In genomic region chr20:2207770-2208097, GRCh38 we compare ENCODE assay signal across 8 cellular contexts.
A peak's percentile ranks its signal among the peaks of the same experiment; 100 is the strongest.
DNase-seq lines count a peak whose midpoint lies in the region; ATAC-seq and TF ChIP-seq lines count a peak whose summit lies in the region.

No MANE protein-coding gene starts in this region.

- no peak overlapping the region for H3K27ac Mint-ChIP-seq in central memory CD8-positive, alpha-beta T cell (ENCODE audit: low read depth)
- H3K27ac Mint-ChIP-seq in nephron: peak overlapping the region in 1 of 3 experiments; percentile 18

- peak overlapping the region; percentile 60 to 82 (median 75) for H3K9ac ChIP-seq in BLaER1 treated with 17β-estradiol and CSF1 and Interleukin-3, amounts not matched to agents 10 nM and 100 nM

- no peak for DNase-seq in central memory CD8-positive, alpha-beta T cell (ENCODE audit: low spot score in 2 of 2)
- no peak for DNase-seq in D341Med (ENCODE audit: low spot score)

- peaks cover 63% of the 10 kb centered on the region for H3K27me3 Mint-ChIP-seq in central memory CD8-positive, alpha-beta T cell
- H3K27me3 Mint-ChIP-seq in nephron (ENCODE audit: low read depth): peaks cover 7% of the 10 kb centered on the region

- TF ChIP-seq CTCF in nephron (IDR thresholded peaks at IDR 0.05; ENCODE audit: unreplicated experiment in 3 of 3): peak in 1 of 3 experiments; percentile 33

- ATAC-seq in HG03432 (IDR thresholded peaks at IDR 0.05; ENCODE audit: unreplicated experiment): peak; percentile 22
- no peak for ATAC-seq in central memory CD8-positive, alpha-beta T cell (replicated peaks; ENCODE audit: extremely low read depth, poor library complexity, severe bottlenecking)
- ATAC-seq in HG03571 (IDR thresholded peaks at IDR 0.05; ENCODE audit: unreplicated experiment): no peak
- ATAC-seq in HG02973 (IDR thresholded peaks at IDR 0.05; ENCODE audit: unreplicated experiment): no peak
- ATAC-seq in GM21526 (IDR thresholded peaks at IDR 0.05; ENCODE audit: low FRiP score, unreplicated experiment): no peak

- H3K4me2 ChIP-seq in BLaER1 treated with 17β-estradiol and CSF1 and Interleukin-3, amounts not matched to agents 10 nM and 100 nM: peak overlapping the region; percentile 80 to 98 (median 92)

- peaks cover 0 to 6% (median 0%) of the 10 kb centered on the region in 11 experiments; a peak in 2 of 22 replicates for H3K27me3 ChIP-seq in BLaER1 treated with 17β-estradiol and CSF1 and Interleukin-3, amounts not matched to agents 10 nM and 100 nM

- no peaks in the 10 kb centered on the region; a peak in 1 of 22 replicates for H4K20me1 ChIP-seq in BLaER1 treated with 17β-estradiol and CSF1 and Interleukin-3, amounts not matched to agents 10 nM and 100 nM

- H3K36me3 Mint-ChIP-seq in central memory CD8-positive, alpha-beta T cell (ENCODE audit: insufficient read depth): no peaks in the 10 kb centered on the region
- H3K36me3 Mint-ChIP-seq in nephron (ENCODE audit: low read depth): no peaks in the 10 kb centered on the region

- no peaks in the 10 kb centered on the region for H3K9me3 Mint-ChIP-seq in central memory CD8-positive, alpha-beta T cell
- no peaks in the 10 kb centered on the region for H3K9me3 Mint-ChIP-seq in nephron

- no peaks in the 10 kb centered on the region for H3K4me1 Mint-ChIP-seq in central memory CD8-positive, alpha-beta T cell
- H3K4me1 Mint-ChIP-seq in nephron: no peaks in the 10 kb centered on the region

- peak overlapping the region; percentile 66 to 92 (median 69) for H3K27ac ChIP-seq in BLaER1 treated with 17β-estradiol and CSF1 and Interleukin-3, amounts not matched to agents 10 nM and 100 nM

- H3K4me3 Mint-ChIP-seq in central memory CD8-positive, alpha-beta T cell: peak overlapping the region; percentile 74
- H3K4me3 Mint-ChIP-seq in nephron: peak overlapping the region; percentile 88 to 90 (median 89)

- no peaks in the 10 kb centered on the region for H3K36me3 ChIP-seq in BLaER1 treated with 17β-estradiol and CSF1 and Interleukin-3, amounts not matched to agents 10 nM and 100 nM

- H3K9me3 ChIP-seq in BLaER1 treated with 17β-estradiol and CSF1 and Interleukin-3, amounts not matched to agents 10 nM and 100 nM (replicated peaks in 1 of 11): no peaks in the 10 kb centered on the region

- peak overlapping the region; percentile 55 to 71 (median 62) for H3K4me3 ChIP-seq in BLaER1 treated with 17β-estradiol and CSF1 and Interleukin-3, amounts not matched to agents 10 nM and 100 nM

- H3K4me1 ChIP-seq in BLaER1 treated with 17β-estradiol and CSF1 and Interleukin-3, amounts not matched to agents 10 nM and 100 nM: peaks cover 27 to 69% (median 50%) of the 10 kb centered on the region in 10 experiments
